8 cellular contexts compared by ENCODE assay signal in the genomic region with DNA sequence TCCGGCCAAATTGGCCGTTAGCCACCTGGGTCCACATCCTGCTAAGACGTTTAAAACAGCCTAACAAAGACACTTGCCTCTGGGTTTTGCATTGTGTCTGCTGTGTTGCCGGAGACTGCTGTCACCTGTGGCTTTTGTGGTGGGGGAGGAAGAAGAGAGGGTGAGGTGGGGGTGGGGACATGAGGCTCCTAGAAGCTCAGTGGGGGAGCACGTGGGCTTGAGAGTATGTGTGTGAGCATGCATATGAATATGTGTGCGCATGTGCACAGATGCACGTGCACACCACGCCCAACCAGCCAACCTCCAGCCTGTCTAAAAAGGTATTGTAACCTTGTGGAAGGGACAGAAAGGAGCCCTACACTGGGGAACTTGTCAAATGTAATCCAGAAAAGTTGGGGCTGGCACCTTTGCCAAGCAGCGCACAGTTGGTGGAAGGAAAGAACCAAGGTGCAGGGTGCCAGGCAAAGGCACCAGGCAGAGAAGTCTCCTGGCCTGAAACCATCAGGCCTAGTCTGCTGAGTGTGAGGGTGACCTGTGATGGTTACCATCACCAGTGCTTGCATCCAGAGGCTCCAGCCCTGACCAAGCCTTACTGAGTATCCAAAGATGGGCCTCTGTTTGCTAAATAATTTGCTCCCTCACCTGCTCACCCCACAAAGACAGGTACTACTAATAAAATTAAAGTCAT. TPM values are rescaled to one million over a fixed set of nuclear protein-coding genes. Genes with fewer than 3 reads are reported as not detected.
DNase-seq lines count a peak whose midpoint lies in the region; ATAC-seq and TF ChIP-seq lines count a peak whose summit lies in the region.

No MANE protein-coding gene starts in this region.

- no peak for TF ChIP-seq POLR2A in transverse colon (IDR thresholded peaks at IDR 0.05)

- no peaks in the 10 kb centered on the region for H3K27me3 ChIP-seq in SU-DHL-6 (ENCODE audit: low read length)
- no peaks in the 10 kb centered on the region for H3K27me3 ChIP-seq in transverse colon

- H3K4me1 ChIP-seq in transverse colon, result peaks cover 0 to 12% (median 0%) of the 10 kb centered on the region in 4 donors

- H3K4me3 Mint-ChIP-seq in MCF 10A (ENCODE audit: unreplicated experiment), result no peak overlapping the region

- DNase-seq in GM10266 (ENCODE audit: extremely low spot score) (peak; percentile 32), astrocyte of the hippocampus (ENCODE audit: low read depth, low spot score) (peak; percentile 37), transverse colon (peak; percentile 53), AG08396 (ENCODE audit: low spot score) (no peak), MCF 10A (ENCODE audit: unreplicated experiment) (no peak), NCI-H82 treated with DMSO at 0.1 percent for 48 hours (lab: John Stamatoyannopoulos, UW; ENCODE audit: unreplicated experiment) (no peak)

- peaks cover 13% of the 10 kb centered on the region; the same call in 1 of the 2 replicates for H3F3A ChIP-seq in SU-DHL-6 (ENCODE audit: insufficient read depth)

- H2AFZ ChIP-seq in SU-DHL-6 (ENCODE audit: low read depth, low read length, severe bottlenecking), result no peak overlapping the region

- H3K4me3 ChIP-seq in SU-DHL-6 (ENCODE audit: insufficient read depth, low read length, poor library complexity, severe bottlenecking), result no peak overlapping the region
- no peak overlapping the region for H3K4me3 ChIP-seq in transverse colon

- BruUV-seq in MCF 10A (replicated peaks; lab: Mats Ljungman, UMichigan), result no TSS peak

- H3K36me3 ChIP-seq in SU-DHL-6 (ENCODE audit: low read length), result no peaks in the 10 kb centered on the region
- H3K36me3 ChIP-seq in transverse colon, result no peaks in the 10 kb centered on the region

- no peak overlapping the region for H3K27ac Mint-ChIP-seq in MCF 10A (ENCODE audit: low read depth, unreplicated experiment)

- TF ChIP-seq CTCF in GM10266 (IDR thresholded peaks at IDR 0.05; ENCODE audit: control insufficient read depth, insufficient read depth, low read depth, missing control alignments), result no peak
- no peak for TF ChIP-seq CTCF in SU-DHL-6 (IDR thresholded peaks at IDR 0.05; ENCODE audit: insufficient read depth, low read length, poor library complexity, severe bottlenecking)
- no peak for TF ChIP-seq CTCF in transverse colon (IDR thresholded peaks at IDR 0.05)
- no peak for TF ChIP-seq CTCF in MCF 10A (IDR thresholded peaks at IDR 0.05; ENCODE audit: unreplicated experiment)

- no peak for TF ChIP-seq EP300 in transverse colon (IDR thresholded peaks at IDR 0.05; ENCODE audit: low read depth)

- in situ Hi-C loops in transverse colon (cut with MboI; ENCODE audit: low pct_ligation_motif_present in 1 of 4, low pct_unique_long_range_greater_than_20kb in 1 of 4, low sequenced_read_pairs in 3 of 4), result no loop called here

- H3K9ac ChIP-seq in SU-DHL-6 (ENCODE audit: low read length), result peak overlapping the region; percentile 56

- WGBS in transverse colon (ENCODE audit: low coverage in 1 of 2), 2 donors, result 72% methylated on average over 9 of the region's 9 CpGs; no CpG with 5 or more reads in 1 of the 2 donors

- H3K9me2 ChIP-seq in SU-DHL-6 (replicated peaks; ENCODE audit: insufficient read depth, low read length), result no peaks in the 10 kb centered on the region

- H3K9me3 ChIP-seq in SU-DHL-6 (ENCODE audit: insufficient read depth, low read length) (no peaks in the 10 kb centered on the region), transverse colon (no peaks in the 10 kb centered on the region)

- no peaks in the 10 kb centered on the region for H3K9me3 Mint-ChIP-seq in MCF 10A (ENCODE audit: unreplicated experiment)

- ATAC-seq in HG02642 (IDR thresholded peaks at IDR 0.05; ENCODE audit: poor library complexity, unreplicated experiment), result peak; percentile 51

- intact Hi-C loops in transverse colon (cut with DNase I; ENCODE audit: low total_unique reads), result no loop called here
- intact Hi-C loops in MCF 10A (cut with micrococcal nuclease), result no loop called here

- no peaks in the 10 kb centered on the region for H3K36me3 Mint-ChIP-seq in MCF 10A (ENCODE audit: insufficient read depth, unreplicated experiment)

- no peaks in the 10 kb centered on the region for H4K20me1 ChIP-seq in SU-DHL-6 (ENCODE audit: low read depth, low read length)

- H3K4me1 Mint-ChIP-seq in MCF 10A (ENCODE audit: insufficient read depth, unreplicated experiment), result no peaks in the 10 kb centered on the region

- CTCF ChIA-PET in MCF 10A (lab: Yijun Ruan, JAX), result interaction anchor here (0.7 kb wide), 1 partner anchor 8 kb away, joined by 4 read pairs; no protein-coding TSS in a partner anchor

- H3K27ac ChIP-seq in SU-DHL-6 (ENCODE audit: low read depth, low read length), result peak overlapping the region; percentile 95
- H3K27ac ChIP-seq in transverse colon, result peak overlapping the region in 1 of 4 donors; percentile 37

- POLR2A ChIA-PET in MCF 10A (lab: Yijun Ruan, JAX), result interaction anchor here (0.5 kb wide), 1 partner anchor 1171 kb away, joined by 3 read pairs; no protein-coding TSS in a partner anchor

- no peaks in the 10 kb centered on the region for H3K79me2 ChIP-seq in SU-DHL-6 (ENCODE audit: insufficient read depth, low read length)

- H3K4me2 ChIP-seq in SU-DHL-6 (ENCODE audit: low read depth, low read length, poor library complexity, severe bottlenecking), result peak overlapping the region; percentile 60

- peaks cover 8% of the 10 kb centered on the region for H3K27me3 Mint-ChIP-seq in MCF 10A (ENCODE audit: insufficient read depth, unreplicated experiment)

RNA-seq across cellular contexts. Expression of a gene that starts 10.1 kb away (rescaled TPM):
- total RNA-seq in transverse colon (10 to 100 TPM in 2 of 4 donors, 1 to 10 TPM in 2; 1.6 to 20.9 (median 11.1) TPM), MCF 10A (2022) (not detected in 2 replicates)

RNA-seq across cellular contexts. Expression of a gene that starts 30.8 kb away (rescaled TPM):
- total RNA-seq in transverse colon (10 to 100 TPM in 3 of 4 donors, 1 to 10 TPM in 1; 3.2 to 52.0 (median 34.1) TPM), MCF 10A (2022) (not detected in 2 replicates)

Comparison
In these comparisons a context has a peak if more than half of its experiments do, and no peak if none do; other contexts are left out.
1. DNase-seq: peak in GM10266 (single experiment), astrocyte of the hippocampus (single experiment) and transverse colon (single experiment); none in AG08396 (single experiment), MCF 10A (single experiment) and NCI-H82 treated with DMSO at 0.1 percent for 48 hours (single experiment).